ENCODE assay signal across 1 cellular context in the genomic region with DNA sequence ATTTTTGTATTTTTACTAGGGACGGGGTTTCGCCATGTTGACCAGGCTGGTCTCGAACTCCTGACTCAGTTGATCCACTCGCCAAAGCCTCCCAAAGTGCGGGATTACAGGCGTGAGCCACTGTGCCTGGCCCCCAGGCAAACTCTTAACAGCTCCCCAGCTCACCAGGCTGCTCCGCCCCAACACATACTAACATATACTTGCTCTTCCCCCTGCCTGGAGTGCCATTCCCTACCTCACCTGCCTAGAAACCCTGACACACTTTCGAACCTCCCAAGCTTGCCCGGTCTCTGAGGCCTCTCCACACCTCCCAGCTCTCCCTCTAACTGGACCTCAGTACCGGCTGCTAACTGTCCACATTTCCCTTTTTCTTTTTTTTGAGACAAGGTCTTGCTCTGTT.
TF ChIP-seq lines count a peak whose summit lies in the region.

No MANE protein-coding gene starts in this region.

TF ChIP-seq in WTC11, 78 proteins besides CTCF, POLR2A, EP300 and RAD21 (continued from another document):
- TF ChIP-seq, protein P1, sequence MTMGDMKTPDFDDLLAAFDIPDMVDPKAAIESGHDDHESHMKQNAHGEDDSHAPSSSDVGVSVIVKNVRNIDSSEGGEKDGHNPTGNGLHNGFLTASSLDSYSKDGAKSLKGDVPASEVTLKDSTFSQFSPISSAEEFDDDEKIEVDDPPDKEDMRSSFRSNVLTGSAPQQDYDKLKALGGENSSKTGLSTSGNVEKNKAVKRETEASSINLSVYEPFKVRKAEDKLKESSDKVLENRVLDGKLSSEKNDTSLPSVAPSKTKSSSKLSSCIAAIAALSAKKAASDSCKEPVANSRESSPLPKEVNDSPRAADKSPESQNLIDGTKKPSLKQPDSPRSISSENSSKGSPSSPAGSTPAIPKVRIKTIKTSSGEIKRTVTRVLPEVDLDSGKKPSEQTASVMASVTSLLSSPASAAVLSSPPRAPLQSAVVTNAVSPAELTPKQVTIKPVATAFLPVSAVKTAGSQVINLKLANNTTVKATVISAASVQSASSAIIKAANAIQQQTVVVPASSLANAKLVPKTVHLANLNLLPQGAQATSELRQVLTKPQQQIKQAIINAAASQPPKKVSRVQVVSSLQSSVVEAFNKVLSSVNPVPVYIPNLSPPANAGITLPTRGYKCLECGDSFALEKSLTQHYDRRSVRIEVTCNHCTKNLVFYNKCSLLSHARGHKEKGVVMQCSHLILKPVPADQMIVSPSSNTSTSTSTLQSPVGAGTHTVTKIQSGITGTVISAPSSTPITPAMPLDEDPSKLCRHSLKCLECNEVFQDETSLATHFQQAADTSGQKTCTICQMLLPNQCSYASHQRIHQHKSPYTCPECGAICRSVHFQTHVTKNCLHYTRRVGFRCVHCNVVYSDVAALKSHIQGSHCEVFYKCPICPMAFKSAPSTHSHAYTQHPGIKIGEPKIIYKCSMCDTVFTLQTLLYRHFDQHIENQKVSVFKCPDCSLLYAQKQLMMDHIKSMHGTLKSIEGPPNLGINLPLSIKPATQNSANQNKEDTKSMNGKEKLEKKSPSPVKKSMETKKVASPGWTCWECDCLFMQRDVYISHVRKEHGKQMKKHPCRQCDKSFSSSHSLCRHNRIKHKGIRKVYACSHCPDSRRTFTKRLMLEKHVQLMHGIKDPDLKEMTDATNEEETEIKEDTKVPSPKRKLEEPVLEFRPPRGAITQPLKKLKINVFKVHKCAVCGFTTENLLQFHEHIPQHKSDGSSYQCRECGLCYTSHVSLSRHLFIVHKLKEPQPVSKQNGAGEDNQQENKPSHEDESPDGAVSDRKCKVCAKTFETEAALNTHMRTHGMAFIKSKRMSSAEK (CRISPR knock-in tag; IDR thresholded peaks at IDR 0.05; ENCODE audit: borderline replicate concordance): no peak
- no peak for TF ChIP-seq MXD4 (CRISPR knock-in tag; IDR thresholded peaks at IDR 0.05; ENCODE audit: borderline replicate concordance)
- no peak for TF ChIP-seq NFATC4 (CRISPR knock-in tag; IDR thresholded peaks at IDR 0.05)
- TF ChIP-seq FOXP1 (CRISPR knock-in tag; IDR thresholded peaks at IDR 0.05; ENCODE audit: borderline replicate concordance): no peak
- no peak for TF ChIP-seq NR3C1 (CRISPR knock-in tag; conservative IDR thresholded peaks at IDR 0.05; ENCODE audit: low read depth)
- no peak for TF ChIP-seq TEAD4 (CRISPR knock-in tag; IDR thresholded peaks at IDR 0.05)
- TF ChIP-seq, protein P2, sequence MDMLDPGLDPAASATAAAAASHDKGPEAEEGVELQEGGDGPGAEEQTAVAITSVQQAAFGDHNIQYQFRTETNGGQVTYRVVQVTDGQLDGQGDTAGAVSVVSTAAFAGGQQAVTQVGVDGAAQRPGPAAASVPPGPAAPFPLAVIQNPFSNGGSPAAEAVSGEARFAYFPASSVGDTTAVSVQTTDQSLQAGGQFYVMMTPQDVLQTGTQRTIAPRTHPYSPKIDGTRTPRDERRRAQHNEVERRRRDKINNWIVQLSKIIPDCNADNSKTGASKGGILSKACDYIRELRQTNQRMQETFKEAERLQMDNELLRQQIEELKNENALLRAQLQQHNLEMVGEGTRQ (CRISPR knock-in tag; IDR thresholded peaks at IDR 0.05): no peak
- no peak for TF ChIP-seq ZNF219 (CRISPR knock-in tag; IDR thresholded peaks at IDR 0.05; ENCODE audit: borderline replicate concordance)
- no peak for TF ChIP-seq NFYB (CRISPR knock-in tag; conservative IDR thresholded peaks at IDR 0.05; ENCODE audit: low read depth)
- no peak for TF ChIP-seq ETV6 (CRISPR knock-in tag; IDR thresholded peaks at IDR 0.05)
- no peak for TF ChIP-seq ZNF423 (CRISPR knock-in tag; IDR thresholded peaks at IDR 0.05)
